Comparison of ENCODE assay signal across 22 cellular contexts in genomic region chr4:168978001-168978700, GRCh38. TPM values are rescaled to one million over a fixed set of nuclear protein-coding genes. Genes with fewer than 3 reads are reported as not detected.
DNase-seq lines count a peak whose midpoint lies in the region; ATAC-seq and TF ChIP-seq lines count a peak whose summit lies in the region.
"Had no signal": no experiment of that assay in that cellular context is flagged by ENCODE, and none has a peak within 500 bp of the region (broad histone marks: within the 10 kb centered on the region; RNA-seq: fewer than 3 reads in every experiment).

No MANE protein-coding gene starts in this region.

- POLR2A ChIA-PET in AG04450 (lab: Yijun Ruan, JAX), result no interaction called here

- DNase-seq in AG04450 (ENCODE audit: low read depth, low spot score), result peak; percentile 3
- DNase-seq in HCEC 1CT, result peak; percentile 46
- peak; percentile 50 for DNase-seq in amniotic epithelial cell (ENCODE audit: low read depth)
- peak; percentile 67 to 68 for DNase-seq in foreskin fibroblast
- no peak for DNase-seq in activated naive CD4-positive, alpha-beta T cell treated with anti-CD3 and anti-CD28 coated beads, Interleukin-2, amount 50 U/mL, for 72 hours (ENCODE audit: low spot score in 2 of 2)
- no peak for DNase-seq in activated gamma-delta T cell (lab: John Stamatoyannopoulos, UW)
- no peak for DNase-seq in HPDE6-E6E7 (ENCODE audit: extremely low spot score)
- DNase-seq: activated CD4-positive, alpha-beta T cell treated with anti-CD3 and anti-CD28 coated beads for 48 hours; amniotic stem cell; CD8-positive, alpha-beta T cell; DMS79; endodermal cell; gastrocnemius medialis; NCI-H1105 treated with DMSO at 0.1 percent for 48 hours; stimulated activated naive CD4-positive, alpha-beta T cell treated with Interleukin-2 at 50 U/mL for 16 hours; transverse colon had no signal

- H3K36me3 Mint-ChIP-seq in activated naive CD4-positive, alpha-beta T cell treated with anti-CD3 and anti-CD28 coated beads, Interleukin-2, amount 50 U/mL, for 72 hours, result peaks cover 27 to 38% of the 10 kb centered on the region in 2 donors

- peaks cover 18 to 25% of the 10 kb centered on the region in 2 donors for H3K9me3 Mint-ChIP-seq in activated naive CD4-positive, alpha-beta T cell treated with anti-CD3 and anti-CD28 coated beads, Interleukin-2, amount 50 U/mL, for 72 hours

- H3K27me3 ChIP-seq in AG04450 (ENCODE audit: control insufficient read depth, insufficient read depth, low read length), result no peaks in the 10 kb centered on the region
- H3K27me3 ChIP-seq: gastrocnemius medialis, neutrophil, right atrium auricular region, transverse colon had no signal

- TF ChIP-seq POLR2A in GM18505 (IDR thresholded peaks at IDR 0.05; ENCODE audit: borderline replicate concordance, extremely low read depth, insufficient read depth, insufficient read length), result no peak

- no peaks in the 10 kb centered on the region; the same call in none of the 2 replicates for H3K9me3 ChIP-seq in AG04450 (ENCODE audit: control insufficient read depth, insufficient read depth, low read length)
- H3K9me3 ChIP-seq: neutrophil had no signal

- no peak overlapping the region for H3K27ac Mint-ChIP-seq in activated naive CD4-positive, alpha-beta T cell treated with anti-CD3 and anti-CD28 coated beads, Interleukin-2, amount 50 U/mL, for 72 hours
- H3K27ac Mint-ChIP-seq: CD8-positive, alpha-beta T cell; endodermal cell had no signal

- ATAC-seq in activated naive CD4-positive, alpha-beta T cell treated with anti-CD3 and anti-CD28 coated beads, Interleukin-2, amount 50 U/mL, for 72 hours, result no peak
- ATAC-seq in GM18505 (IDR thresholded peaks at IDR 0.05; ENCODE audit: unreplicated experiment), result no peak
- ATAC-seq: CD8-positive, alpha-beta T cell; gastrocnemius medialis had no signal

- TF ChIP-seq CTCF in AG04450 (IDR thresholded peaks at IDR 0.05; ENCODE audit: low read depth, low read length), result no peak
- TF ChIP-seq CTCF in foreskin fibroblast (IDR thresholded peaks at IDR 0.05; ENCODE audit: low read depth, low read length), result no peak

- H3K4me3 ChIP-seq in AG04450 (ENCODE audit: low read depth, low read length), result no peak overlapping the region
- no peak overlapping the region for H3K4me3 ChIP-seq in foreskin fibroblast (ENCODE audit: low read depth in 1 of 2, low read length in 2 of 2)
- H3K4me3 ChIP-seq: gastrocnemius medialis, HAP-1, right atrium auricular region, transverse colon had no signal

- H3K27ac ChIP-seq in AG04450 (ENCODE audit: low read depth, low read length), result no peak overlapping the region
- H3K27ac ChIP-seq: gastrocnemius medialis, HL-60, neutrophil, right atrium auricular region, RWPE1, transverse colon had no signal

- CTCF ChIA-PET in AG04450 (lab: Charles Lee), result no interaction called here

RNA-seq across cellular contexts. Expression of gene CBR4, which starts 31.9 kb away (rescaled TPM):
- polyA plus RNA-seq in AG04450 (2011; rRNA removed), result 4.2 and 4.5 TPM in 2 replicates
- 4.1 and 7.2 TPM in 2 replicates for polyA minus RNA-seq in AG04450 (2011; rRNA and poly(A)+ RNA removed)
- total RNA-seq in activated naive CD4-positive, alpha-beta T cell treated with anti-CD3 and anti-CD28 coated beads, Interleukin-2, amount 50 U/mL, for 72 hours, result 10 to 100 TPM; 18.0 to 22.4 TPM

Comparison
In these comparisons a context has a peak if more than half of its experiments do, and no peak if none do; other contexts are left out.
1. DNase-seq: peak in AG04450 (single experiment), HCEC 1CT (single experiment), amniotic epithelial cell (single experiment) and foreskin fibroblast (2 of 2); none in activated naive CD4-positive, alpha-beta T cell treated with anti-CD3 and anti-CD28 coated beads, Interleukin-2, amount 50 U/mL, for 72 hours (0 of 2), activated gamma-delta T cell (single experiment) and HPDE6-E6E7 (single experiment).